ENCODE assay signal across 19 cellular contexts in the genomic region with DNA sequence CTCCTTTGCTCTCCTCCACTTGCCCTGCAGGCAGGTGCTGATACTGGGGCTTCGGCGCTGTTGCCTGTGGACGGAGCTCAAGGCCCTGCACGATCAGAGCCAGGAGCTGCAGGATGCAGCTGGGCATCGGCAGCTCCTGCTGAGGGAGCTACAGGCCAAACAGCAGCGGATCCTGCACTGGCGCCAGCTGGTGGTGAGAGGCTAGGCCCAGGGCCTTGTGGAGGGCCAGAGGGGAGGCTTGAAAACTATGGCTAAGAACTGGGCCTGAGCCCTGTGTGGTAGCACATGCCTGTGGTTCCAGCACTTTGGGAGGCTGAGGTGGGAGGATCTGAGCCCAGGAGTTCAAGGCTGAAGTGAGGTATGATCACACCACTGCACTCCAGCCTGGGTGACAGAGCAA. TPM values are rescaled to one million over a fixed set of nuclear protein-coding genes. Genes with fewer than 3 reads are reported as not detected.
A peak's percentile ranks its signal among the peaks of the same experiment; 100 is the strongest.
DNase-seq lines count a peak whose midpoint lies in the region; ATAC-seq and TF ChIP-seq lines count a peak whose summit lies in the region.
"Had no signal": no experiment of that assay in that cellular context is flagged by ENCODE, and none has a peak within 500 bp of the region (broad histone marks: within the 10 kb centered on the region; RNA-seq: fewer than 3 reads in every experiment).

No MANE protein-coding gene starts in this region.

- peak; percentile 37 for TF ChIP-seq CTCF in VCaP (conservative IDR thresholded peaks at IDR 0.05)

- H3K23ac ChIP-seq in mesendoderm (ENCODE audit: low read length): no peak overlapping the region

- no peaks in the 10 kb centered on the region for H3K79me1 ChIP-seq in mesendoderm (ENCODE audit: low read length)

- no peak for ATAC-seq in GM19324 (IDR thresholded peaks at IDR 0.05; ENCODE audit: low FRiP score, unreplicated experiment)
- ATAC-seq: activated T-helper 17 cell treated with anti-CD3 and anti-CD28 coated beads, Interleukin-2, amount 50 U/mL, for 72 hours; body of pancreas had no signal

- H4K8ac ChIP-seq in mesendoderm (ENCODE audit: low read depth, low read length): no peak overlapping the region

- no CpG with 5 or more reads among the region's 7 CpGs for WGBS in mesendoderm (ENCODE audit: extremely low coverage, insufficient coverage, low lambda C conversion rate)

- no peak overlapping the region for H3K4me2 ChIP-seq in mesendoderm (ENCODE audit: low read length)
- H3K4me2 ChIP-seq: BLaER1 treated with 17β-estradiol and CSF1 and Interleukin-3, amounts not matched to agents 10 nM and 100 nM had no signal

- no peak overlapping the region for H3K4ac ChIP-seq in mesendoderm (ENCODE audit: low read depth, low read length)

- no peak overlapping the region for H3K9ac ChIP-seq in mesendoderm (ENCODE audit: low read length)
- H3K9ac ChIP-seq: BLaER1 treated with 17β-estradiol and CSF1 and Interleukin-3, amounts not matched to agents 10 nM and 100 nM had no signal

- H3K18ac ChIP-seq in mesendoderm (ENCODE audit: low read length): no peak overlapping the region

- H3K4me1 ChIP-seq in mesendoderm (ENCODE audit: control insufficient read depth, low read depth, low read length): no peaks in the 10 kb centered on the region
- H3K4me1 ChIP-seq: body of pancreas, colonic mucosa, uterus had no signal

- no peaks in the 10 kb centered on the region for H3K79me2 ChIP-seq in mesendoderm (ENCODE audit: control insufficient read depth, insufficient read depth, low read length)

- no peak overlapping the region for H2BK15ac ChIP-seq in mesendoderm (replicated peaks; ENCODE audit: low read depth)

- no peak overlapping the region for H2AK5ac ChIP-seq in mesendoderm (ENCODE audit: low read length)

- H3K56ac ChIP-seq in mesendoderm (ENCODE audit: low read length): no peak overlapping the region

- H3K27ac ChIP-seq in VCaP (no peak overlapping the region), mesendoderm (ENCODE audit: low read depth, low read length) (no peak overlapping the region)
- H3K27ac ChIP-seq: BLaER1 treated with 17β-estradiol and CSF1 and Interleukin-3, amounts not matched to agents 10 nM and 100 nM; body of pancreas; colonic mucosa; spleen; uterus had no signal

- no peak overlapping the region for H2BK120ac ChIP-seq in mesendoderm (ENCODE audit: low read depth, low read length)

- peaks cover 6% of the 10 kb centered on the region for H3K36me3 ChIP-seq in mesendoderm (ENCODE audit: control insufficient read depth, insufficient read depth, low read length)
- H3K36me3 ChIP-seq: colonic mucosa, uterus had no signal

- no peak overlapping the region for H4K5ac ChIP-seq in mesendoderm (ENCODE audit: low read length)

- no peak overlapping the region for H2BK5ac ChIP-seq in mesendoderm (ENCODE audit: low read length)

- DNase-seq in DMS53 (lab: John Stamatoyannopoulos, UW) (peak; percentile 46), DMS53 treated with DMSO at 0.1 percent for 48 hours (lab: John Stamatoyannopoulos, UW; ENCODE audit: unreplicated experiment) (no peak), mesendoderm (peak; percentile 53), GF-D8 (lab: John Stamatoyannopoulos, UW) (no peak)
- DNase-seq: activated naive CD8-positive, alpha-beta T cell treated with anti-CD3 and anti-CD28 coated beads for 36 hours; body of pancreas; colonic mucosa; GDM1; NCI-H1417 treated with DMSO at 0.1 percent for 48 hours; NCI-H774; nucleus accumbens; spleen; substantia nigra; uterus had no signal

- no peaks in the 10 kb centered on the region for H3K27me3 ChIP-seq in mesendoderm (ENCODE audit: insufficient read depth, low read length, poor library complexity)
- H3K27me3 ChIP-seq: BLaER1 treated with 17β-estradiol and CSF1 and Interleukin-3, amounts not matched to agents 10 nM and 100 nM; body of pancreas; colonic mucosa; spleen; uterus had no signal

- no peak overlapping the region for H3K4me3 ChIP-seq in mesendoderm (ENCODE audit: low read length)
- H3K4me3 ChIP-seq: BLaER1 treated with 17β-estradiol and CSF1 and Interleukin-3, amounts not matched to agents 10 nM and 100 nM; body of pancreas; colonic mucosa; lung; spleen; uterus had no signal

RNA-seq across cellular contexts. Expression of a gene that starts 6.3 kb away (rescaled TPM):
- 12.4 TPM for polyA plus RNA-seq in mesendoderm (2013, experiment 1 of 2)
- 11.9 TPM for polyA plus RNA-seq in mesendoderm (2013, experiment 2 of 2)

RNA-seq across cellular contexts. Expression of a gene that starts 10.0 kb away (rescaled TPM):
- polyA plus RNA-seq in mesendoderm (2013, experiment 1 of 2): 42.3 TPM
- polyA plus RNA-seq in mesendoderm (2013, experiment 2 of 2): 42.8 TPM

RNA-seq across cellular contexts. Expression of a gene that starts 22.7 kb away (rescaled TPM):
- polyA plus RNA-seq in mesendoderm (2013, experiment 1 of 2): 1.1 TPM
- polyA plus RNA-seq in mesendoderm (2013, experiment 2 of 2): 1.4 TPM

RNA-seq across cellular contexts. Expression of a gene that starts 29.3 kb away (rescaled TPM):
- polyA plus RNA-seq in mesendoderm (2013, experiment 1 of 2): 609 TPM
- polyA plus RNA-seq in mesendoderm (2013, experiment 2 of 2): 620 TPM

RNA-seq across cellular contexts. Expression of a gene that starts 32.9 kb away (rescaled TPM):
- polyA plus RNA-seq in mesendoderm (2013, experiment 1 of 2): not detected
- polyA plus RNA-seq in mesendoderm (2013, experiment 2 of 2): not detected
- polyA plus RNA-seq: lung, spleen had no signal

Comparison
In these comparisons a context has a peak if more than half of its experiments do, and no peak if none do; other contexts are left out.
1. DNase-seq: peak in DMS53 (single experiment) and mesendoderm (single experiment); none in DMS53 treated with DMSO at 0.1 percent for 48 hours (single experiment) and GF-D8 (single experiment).